20 cellular contexts compared by ENCODE assay signal in the genomic region with DNA sequence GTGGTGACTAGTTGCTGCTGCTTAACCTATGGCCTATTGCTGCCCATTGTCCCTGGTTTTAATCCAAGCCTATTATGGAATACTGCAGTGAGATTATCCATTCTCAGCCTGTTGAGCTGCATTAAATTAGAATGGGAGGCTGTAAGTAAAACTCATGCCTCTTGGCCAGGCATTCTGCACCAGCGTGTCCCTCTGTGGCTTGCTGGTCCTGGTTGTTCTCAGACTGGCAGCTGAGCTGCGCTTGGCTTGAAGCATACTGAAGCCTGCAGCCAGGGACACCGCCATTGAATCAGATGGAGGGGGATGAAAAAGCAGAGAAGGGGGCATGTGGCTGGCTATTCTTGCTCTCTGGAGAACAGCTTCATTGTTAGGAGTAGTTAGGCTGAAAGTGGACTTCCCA. TPM values are rescaled to one million over a fixed set of nuclear protein-coding genes. Genes with fewer than 3 reads are reported as not detected.
"Had no signal": no experiment of that assay in that cellular context is flagged by ENCODE, and none has a peak within 500 bp of the region (broad histone marks: within the 10 kb centered on the region; RNA-seq: fewer than 3 reads in every experiment).

No MANE protein-coding gene starts in this region.

- H3K4me3 Mint-ChIP-seq: activated CD8-positive, alpha-beta T cell treated with anti-CD3 and anti-CD28 coated beads, Interleukin-2, amount 10 ng/mL, durations not matched to agents 7 days and 5 days; naive thymus-derived CD4-positive, alpha-beta T cell; T-helper 17 cell had no signal

- H3K4me3 ChIP-seq: colonic mucosa, esophagus muscularis mucosa, prostate gland, stomach, thoracic aorta, upper lobe of right lung had no signal

- H3K9me3 Mint-ChIP-seq: activated naive CD4-positive, alpha-beta T cell treated with anti-CD3 and anti-CD28 coated beads, Interleukin-2, amount 50 U/mL, for 72 hours had no signal

- H3K27me3 ChIP-seq: colonic mucosa, esophagus muscularis mucosa, stomach, upper lobe of right lung had no signal

- H3K27ac Mint-ChIP-seq: activated CD8-positive, alpha-beta T cell treated with anti-CD3 and anti-CD28 coated beads, Interleukin-2, amount 10 ng/mL, durations not matched to agents 7 days and 5 days; activated naive CD4-positive, alpha-beta T cell treated with anti-CD3 and anti-CD28 coated beads, Interleukin-2, amount 50 U/mL, for 72 hours; T-helper 17 cell had no signal

- H3K27ac ChIP-seq: colonic mucosa, esophagus muscularis mucosa, prostate gland, stomach, thoracic aorta, upper lobe of right lung had no signal

- DNase-seq: activated CD4-positive, alpha-beta T cell treated with anti-CD3 and anti-CD28 coated beads for 4 hours; activated CD8-positive, alpha-beta memory T cell treated with anti-CD3 and anti-CD28 coated beads, Interleukin-2, amount 50 U/mL, for 4 hours; activated CD8-positive, alpha-beta T cell treated with anti-CD3 and anti-CD28 coated beads, Interleukin-2, amount 10 ng/mL, durations not matched to agents 7 days and 5 days; activated gamma-delta T cell; activated T-cell treated with anti-CD3 and anti-CD28 coated beads, Interleukin-2, amount 50 U/mL, for 48 hours; central memory CD4-positive, alpha-beta T cell; colonic mucosa; effector CD4-positive, alpha-beta T cell; naive thymus-derived CD4-positive, alpha-beta T cell; stimulated activated CD4-positive, alpha-beta T cell treated with anti-CD3 and anti-CD28 coated beads, Interleukin-1b, Interleukin-23, amount 100 ng/mL, for 48 hours; stomach; T-helper 17 cell; upper lobe of right lung had no signal

- H3K4me1 ChIP-seq: colonic mucosa, prostate gland had no signal

- H3K27me3 Mint-ChIP-seq: naive thymus-derived CD4-positive, alpha-beta T cell; T-helper 17 cell had no signal

- H3K36me3 ChIP-seq: prostate gland had no signal

- ATAC-seq: activated CD8-positive, alpha-beta T cell treated with anti-CD3 and anti-CD28 coated beads, Interleukin-2, amount 10 ng/mL, durations not matched to agents 7 days and 5 days; activated naive CD4-positive, alpha-beta T cell treated with anti-CD3 and anti-CD28 coated beads, Interleukin-2, amount 50 U/mL, for 72 hours; naive thymus-derived CD4-positive, alpha-beta T cell; sciatic nerve; T-helper 17 cell; upper lobe of right lung had no signal

RNA-seq across cellular contexts. Expression of a gene that starts 15.6 kb away (rescaled TPM):
- total RNA-seq: activated CD8-positive, alpha-beta T cell treated with anti-CD3 and anti-CD28 coated beads, Interleukin-2, amount 10 ng/mL, durations not matched to agents 7 days and 5 days; activated naive CD4-positive, alpha-beta T cell treated with anti-CD3 and anti-CD28 coated beads, Interleukin-2, amount 50 U/mL, for 72 hours; colonic mucosa; lower leg skin; mononuclear cell; naive thymus-derived CD4-positive, alpha-beta T cell; T-helper 17 cell had no signal
- polyA plus RNA-seq: naive thymus-derived CD4-positive, alpha-beta T cell had no signal
